22 cellular contexts compared by ENCODE assay signal in the genomic region with DNA sequence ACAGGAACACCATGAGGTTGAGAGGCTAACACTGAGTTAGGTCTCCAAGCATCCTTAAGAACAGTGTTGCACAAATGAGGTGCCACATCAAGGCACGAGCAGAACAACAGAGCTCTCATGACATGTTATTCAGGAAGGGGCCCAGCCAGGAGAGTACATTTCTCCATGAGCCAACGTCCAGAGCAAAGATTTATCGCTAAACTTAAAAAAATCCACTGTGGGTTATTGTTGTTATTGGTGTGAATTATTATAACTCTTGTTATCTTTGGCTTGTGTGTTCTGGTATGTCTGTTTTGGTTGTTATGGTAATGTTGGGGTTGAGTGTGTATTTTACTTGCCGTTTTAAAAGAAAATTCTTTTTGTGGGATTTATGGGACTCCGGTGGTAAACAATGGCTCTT.
DNase-seq lines count a peak whose midpoint lies in the region; ATAC-seq and TF ChIP-seq lines count a peak whose summit lies in the region.
"Had no signal": no experiment of that assay in that cellular context is flagged by ENCODE, and none has a peak within 500 bp of the region (broad histone marks: within the 10 kb centered on the region; RNA-seq: fewer than 3 reads in every experiment).

No MANE protein-coding gene starts in this region.

- no peaks in the 10 kb centered on the region for H3K36me3 Mint-ChIP-seq in endodermal cell (ENCODE audit: low read depth)
- no peaks in the 10 kb centered on the region for H3K36me3 Mint-ChIP-seq in neural progenitor cell
- H3K36me3 Mint-ChIP-seq in activated naive CD4-positive, alpha-beta T cell treated with anti-CD3 and anti-CD28 coated beads for 36 hours (ENCODE audit: low read depth): no peaks in the 10 kb centered on the region
- H3K36me3 Mint-ChIP-seq: CD14-positive monocyte had no signal

- H3K9ac ChIP-seq in endodermal cell (ENCODE audit: extremely low read depth, low read length, poor library complexity, severe bottlenecking) (no peak overlapping the region), neural progenitor cell (no peak overlapping the region)
- H3K9ac ChIP-seq: BLaER1 treated with 17β-estradiol and CSF1 and Interleukin-3, amounts not matched to agents 10 nM and 100 nM had no signal

- no peaks in the 10 kb centered on the region for H4K20me1 ChIP-seq in neural progenitor cell (ENCODE audit: low read depth)
- H4K20me1 ChIP-seq: BLaER1 treated with 17β-estradiol and CSF1 and Interleukin-3, amounts not matched to agents 10 nM and 100 nM had no signal

- no peaks in the 10 kb centered on the region for H3K9me3 ChIP-seq in endodermal cell (ENCODE audit: control insufficient read depth, low read length)
- no peaks in the 10 kb centered on the region for H3K9me3 ChIP-seq in neural progenitor cell (ENCODE audit: low read depth)
- no peaks in the 10 kb centered on the region for H3K9me3 ChIP-seq in aorta (ENCODE audit: control insufficient read depth, low read length)
- H3K9me3 ChIP-seq: A549; BE2C; BLaER1 treated with 17β-estradiol and CSF1 and Interleukin-3, amounts not matched to agents 10 nM and 100 nM had no signal

- no peaks in the 10 kb centered on the region for H3K36me3 ChIP-seq in endodermal cell (ENCODE audit: control insufficient read depth, insufficient read depth, low read length)
- H3K36me3 ChIP-seq in neural progenitor cell: no peaks in the 10 kb centered on the region
- H3K36me3 ChIP-seq in aorta (ENCODE audit: control insufficient read depth in 1 of 2, insufficient read depth in 2 of 2, low read length in 1 of 2): no peaks in the 10 kb centered on the region
- H3K36me3 ChIP-seq: BE2C; BLaER1 treated with 17β-estradiol and CSF1 and Interleukin-3, amounts not matched to agents 10 nM and 100 nM had no signal

- H3K4me1 Mint-ChIP-seq in endodermal cell (no peaks in the 10 kb centered on the region), neural progenitor cell (peaks cover 3% of the 10 kb centered on the region)
- H3K4me1 Mint-ChIP-seq in activated naive CD4-positive, alpha-beta T cell treated with anti-CD3 and anti-CD28 coated beads for 36 hours (ENCODE audit: low read depth): no peaks in the 10 kb centered on the region
- H3K4me1 Mint-ChIP-seq: CD14-positive monocyte; CD8-positive, alpha-beta memory T cell had no signal

- H3K27ac Mint-ChIP-seq in endodermal cell (no peak overlapping the region), neural progenitor cell (peak overlapping the region; percentile 7)
- no peak overlapping the region for H3K27ac Mint-ChIP-seq in activated naive CD4-positive, alpha-beta T cell treated with anti-CD3 and anti-CD28 coated beads for 36 hours
- H3K27ac Mint-ChIP-seq: CD14-positive monocyte; CD4-positive, alpha-beta T cell; GM23338; H9 had no signal

- H3F3A ChIP-seq in neural progenitor cell (ENCODE audit: low read depth): no peaks in the 10 kb centered on the region

- no peak overlapping the region for H3K4me2 ChIP-seq in neural progenitor cell
- H3K4me2 ChIP-seq: A549; BLaER1 treated with 17β-estradiol and CSF1 and Interleukin-3, amounts not matched to agents 10 nM and 100 nM; GM23338 had no signal

- no peak overlapping the region for H2AFZ ChIP-seq in neural progenitor cell (replicated peaks)

- H3K4me3 Mint-ChIP-seq in endodermal cell: no peak overlapping the region
- H3K4me3 Mint-ChIP-seq in neural progenitor cell: no peak overlapping the region
- H3K4me3 Mint-ChIP-seq in activated naive CD4-positive, alpha-beta T cell treated with anti-CD3 and anti-CD28 coated beads for 36 hours: no peak overlapping the region
- H3K4me3 Mint-ChIP-seq: CD14-positive monocyte; CD4-positive, alpha-beta T cell; CD8-positive, alpha-beta memory T cell; GM23338; H9 had no signal

- H3K27ac ChIP-seq in endodermal cell (ENCODE audit: low read depth, low read length) (no peak overlapping the region), neural progenitor cell (no peak overlapping the region), aorta (ENCODE audit: low read depth in 1 of 2, low read length in 2 of 2) (no peak overlapping the region)
- H3K27ac ChIP-seq: A549; BLaER1 treated with 17β-estradiol and CSF1 and Interleukin-3, amounts not matched to agents 10 nM and 100 nM had no signal

- intact Hi-C loops in activated naive CD4-positive, alpha-beta T cell treated with anti-CD3 and anti-CD28 coated beads for 36 hours (cut with micrococcal nuclease): no loop called here
- intact Hi-C loops in aorta (cut with DNase I): no loop called here

- DNase-seq in astrocyte of the hippocampus (ENCODE audit: low read depth, low spot score) (peak; percentile 16), endodermal cell (peak; percentile 9), neural progenitor cell (ENCODE audit: low spot score) (no peak), aorta (no peak), NCI-H510A (lab: John Stamatoyannopoulos, UW) (no peak)
- DNase-seq in activated naive CD4-positive, alpha-beta T cell treated with anti-CD3 and anti-CD28 coated beads for 36 hours: no peak
- DNase-seq: 8988T; ACHN; AML-193; BE2C; CD4-positive, alpha-beta T cell; CD8-positive, alpha-beta memory T cell; DMS79; EL; GDM1; H9 had no signal

- CTCF ChIA-PET in activated naive CD4-positive, alpha-beta T cell treated with anti-CD3 and anti-CD28 coated beads for 36 hours (lab: Charles Lee): no interaction called here

- H3K4me3 ChIP-seq in endodermal cell (ENCODE audit: low read length) (no peak overlapping the region), neural progenitor cell (no peak overlapping the region), aorta (ENCODE audit: low read length in 2 of 2) (no peak overlapping the region)
- H3K4me3 ChIP-seq: A549; BLaER1 treated with 17β-estradiol and CSF1 and Interleukin-3, amounts not matched to agents 10 nM and 100 nM; GM12878; GM23338 had no signal

- H3K9me3 Mint-ChIP-seq in endodermal cell: no peaks in the 10 kb centered on the region
- H3K9me3 Mint-ChIP-seq in neural progenitor cell: no peaks in the 10 kb centered on the region
- no peaks in the 10 kb centered on the region for H3K9me3 Mint-ChIP-seq in activated naive CD4-positive, alpha-beta T cell treated with anti-CD3 and anti-CD28 coated beads for 36 hours
- H3K9me3 Mint-ChIP-seq: CD14-positive monocyte; CD4-positive, alpha-beta T cell; CD8-positive, alpha-beta memory T cell; GM23338; H9 had no signal

- H3K27me3 ChIP-seq in endodermal cell (ENCODE audit: control insufficient read depth, insufficient read depth, low read length, poor library complexity, severe bottlenecking) (no peaks in the 10 kb centered on the region), neural progenitor cell (no peaks in the 10 kb centered on the region), aorta (ENCODE audit: control insufficient read depth in 1 of 2, insufficient read depth in 2 of 2, low read length in 1 of 2) (no peaks in the 10 kb centered on the region)
- H3K27me3 ChIP-seq: BE2C; BLaER1 treated with 17β-estradiol and CSF1 and Interleukin-3, amounts not matched to agents 10 nM and 100 nM had no signal

- TF ChIP-seq CTCF in endodermal cell (conservative IDR thresholded peaks at IDR 0.05) (no peak), neural progenitor cell (IDR thresholded peaks at IDR 0.05) (no peak)

- H3K27me3 Mint-ChIP-seq in endodermal cell (ENCODE audit: insufficient read depth) (no peaks in the 10 kb centered on the region), neural progenitor cell (ENCODE audit: insufficient read depth, low read depth) (peaks cover 5% of the 10 kb centered on the region)
- peaks cover 1% of the 10 kb centered on the region for H3K27me3 Mint-ChIP-seq in activated naive CD4-positive, alpha-beta T cell treated with anti-CD3 and anti-CD28 coated beads for 36 hours (ENCODE audit: low read depth)

- 95 to 96% methylated on average over 5 of the region's 5 CpGs for WGBS in endodermal cell (ENCODE audit: insufficient coverage in 1 of 2, insufficient read length in 1 of 2), 2 experiments
- 5 to 6% methylated on average over 5 of the region's 5 CpGs for WGBS in aorta, 2 donors

- no peak for ATAC-seq in aorta (ENCODE audit: low FRiP score)
- ATAC-seq: A549, GM12878, GM23338, HCT116 had no signal

- H3K4me1 ChIP-seq in endodermal cell (ENCODE audit: control insufficient read depth, insufficient read depth, low read length): no peaks in the 10 kb centered on the region
- H3K4me1 ChIP-seq in neural progenitor cell: peaks cover 4% of the 10 kb centered on the region
- no peaks in the 10 kb centered on the region for H3K4me1 ChIP-seq in aorta (ENCODE audit: control insufficient read depth in 1 of 2, insufficient read depth in 2 of 2, low read length in 2 of 2)
- H3K4me1 ChIP-seq: A549, BE2C had no signal

- no peaks in the 10 kb centered on the region for H3K79me2 ChIP-seq in neural progenitor cell (ENCODE audit: low read depth)

Comparison
In these comparisons a context has a peak if more than half of its experiments do, and no peak if none do; other contexts are left out.
1. DNase-seq: peak in astrocyte of the hippocampus (single experiment) and endodermal cell (single experiment); none in neural progenitor cell (single experiment), activated naive CD4-positive, alpha-beta T cell treated with anti-CD3 and anti-CD28 coated beads for 36 hours (single experiment), aorta (0 of 2) and NCI-H510A (single experiment).